In the genomic region with DNA sequence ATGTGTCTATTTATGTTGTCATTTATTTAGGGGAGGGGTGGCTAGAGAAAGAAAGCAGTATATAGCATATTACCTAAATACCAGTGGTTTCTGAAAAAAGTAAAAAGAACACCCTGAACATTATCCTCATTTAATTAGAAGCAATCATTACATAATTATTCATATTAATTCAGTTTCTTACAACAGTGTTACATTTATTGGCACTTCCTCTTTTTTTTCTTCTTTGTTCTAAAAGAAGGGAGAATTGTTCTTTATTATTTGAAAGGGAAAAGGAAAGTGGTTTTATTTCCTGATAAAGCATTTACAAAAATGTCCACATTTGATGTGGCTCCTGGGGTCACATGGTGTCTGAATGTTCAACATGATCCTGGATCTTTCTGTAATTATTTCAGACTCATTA, we compare ENCODE assay signal across 23 cellular contexts.
"Had no signal": no experiment of that assay in that cellular context is flagged by ENCODE, and none has a peak within 500 bp of the region (broad histone marks: within the 10 kb centered on the region; RNA-seq: fewer than 3 reads in every experiment).

No MANE protein-coding gene starts in this region.

- H3K4me3 Mint-ChIP-seq: activated naive CD4-positive, alpha-beta T cell treated with anti-CD3 and anti-CD28 coated beads for 36 hours; activated naive CD8-positive, alpha-beta T cell treated with anti-CD3 and anti-CD28 coated beads, Interleukin-2, amount 50 U/mL, for 24 hours; immature natural killer cell; nephron progenitor cell; stimulated activated naive B cell treated with anti-CD40 and anti-IgM and Interleukin-4, amounts not matched to agents 10 μg/mL and 1 μg/mL and 100 μg/mL, for 72 hours had no signal

- H3K36me3 ChIP-seq: ascending aorta, breast epithelium, right atrium auricular region, tibial artery, uterus had no signal

- H3K27me3 ChIP-seq: ascending aorta, breast epithelium, right atrium auricular region, tibial artery, uterus had no signal

- H3K9me3 ChIP-seq: ascending aorta, breast epithelium, right atrium auricular region, tibial artery, uterus had no signal

- H3K4me3 ChIP-seq: ascending aorta, breast epithelium, right atrium auricular region, tibial artery, uterus had no signal

- H3K27me3 Mint-ChIP-seq: progenitor cell of endocrine pancreas; stimulated activated naive B cell treated with anti-CD40 and anti-IgM and Interleukin-4, amounts not matched to agents 10 μg/mL and 1 μg/mL and 100 μg/mL, for 72 hours had no signal

- H3K36me3 Mint-ChIP-seq: stimulated activated naive B cell treated with anti-CD40 and anti-IgM and Interleukin-4, amounts not matched to agents 10 μg/mL and 1 μg/mL and 100 μg/mL, for 72 hours had no signal

- H3K4me1 Mint-ChIP-seq: activated naive CD8-positive, alpha-beta T cell treated with anti-CD3 and anti-CD28 coated beads, Interleukin-2, amount 50 U/mL, for 24 hours; immature natural killer cell; nephron progenitor cell; stimulated activated naive B cell treated with anti-CD40 and anti-IgM and Interleukin-4, amounts not matched to agents 10 μg/mL and 1 μg/mL and 100 μg/mL, for 72 hours had no signal

- H3K27ac ChIP-seq: ascending aorta, breast epithelium, foreskin keratinocyte, right atrium auricular region, tibial artery, uterus, VCaP had no signal

- ATAC-seq: activated naive CD8-positive, alpha-beta T cell treated with anti-CD3 and anti-CD28 coated beads, Interleukin-2, amount 50 U/mL, for 24 hours; foreskin keratinocyte; stimulated activated naive B cell treated with anti-CD40 and anti-IgM and Interleukin-4, amounts not matched to agents 10 μg/mL and 1 μg/mL and 100 μg/mL, for 72 hours had no signal

- H3K9me3 Mint-ChIP-seq: activated naive CD4-positive, alpha-beta T cell treated with anti-CD3 and anti-CD28 coated beads for 36 hours; activated naive CD8-positive, alpha-beta T cell treated with anti-CD3 and anti-CD28 coated beads, Interleukin-2, amount 50 U/mL, for 24 hours; activated T-helper 2 cell treated with anti-CD3 and anti-CD28 coated beads, Interferon-gamma antibody, Interleukin-2, Interleukin-4, amounts not matched to agents 10 μg/mL and 5 μg/mL and 100 μg/mL, durations not matched to agents 14 hours and 24 hours and 36 hours; nephron progenitor cell; stimulated activated naive B cell treated with anti-CD40 and anti-IgM and Interleukin-4, amounts not matched to agents 10 μg/mL and 1 μg/mL and 100 μg/mL, for 72 hours had no signal

- DNase-seq: activated CD4-positive, alpha-beta T cell treated with anti-CD3 and anti-CD28 coated beads, Interleukin-2, amount 50 U/mL, for 48 hours; activated naive CD4-positive, alpha-beta T cell treated with anti-CD3 and anti-CD28 coated beads for 36 hours; activated naive CD8-positive, alpha-beta T cell treated with anti-CD3 and anti-CD28 coated beads, Interleukin-2, amount 50 U/mL, for 24 hours; activated T-cell treated with anti-CD3 and anti-CD28 coated beads, Interleukin-2, amount 50 U/mL, for 1 hour; cerebellar nuclear complex; effector CD8-positive, alpha-beta T cell; foreskin keratinocyte; head of caudate nucleus; immature natural killer cell; mesendoderm; nephron progenitor cell; occipital lobe; stimulated activated CD4-positive, alpha-beta T cell treated with anti-CD3 and anti-CD28 coated beads, Interleukin-15, amount 100 ng/mL, for 24 hours; stimulated activated CD4-positive, alpha-beta T cell treated with anti-CD3 and anti-CD28 coated beads, Interleukin-4, amount 100 ng/mL, for 1 hour; stimulated activated naive B cell treated with anti-CD40 and anti-IgM and Interleukin-4, amounts not matched to agents 10 μg/mL and 1 μg/mL and 100 μg/mL, for 72 hours; tibial artery; uterus had no signal

- H3K4me1 ChIP-seq: ascending aorta, breast epithelium, foreskin keratinocyte, right atrium auricular region, uterus had no signal

- H3K27ac Mint-ChIP-seq: activated naive CD4-positive, alpha-beta T cell treated with anti-CD3 and anti-CD28 coated beads for 36 hours; activated naive CD8-positive, alpha-beta T cell treated with anti-CD3 and anti-CD28 coated beads, Interleukin-2, amount 50 U/mL, for 24 hours; activated T-helper 2 cell treated with anti-CD3 and anti-CD28 coated beads, Interferon-gamma antibody, Interleukin-2, Interleukin-4, amounts not matched to agents 10 μg/mL and 5 μg/mL and 100 μg/mL, durations not matched to agents 14 hours and 24 hours and 36 hours; immature natural killer cell; nephron progenitor cell; progenitor cell of endocrine pancreas; stimulated activated naive B cell treated with anti-CD40 and anti-IgM and Interleukin-4, amounts not matched to agents 10 μg/mL and 1 μg/mL and 100 μg/mL, for 72 hours had no signal
